Comparison of ENCODE assay signal across 29 cellular contexts in genomic region chr3:127608362-127608718, GRCh38. TPM values are rescaled to one million over a fixed set of nuclear protein-coding genes. Genes with fewer than 3 reads are reported as not detected.
DNase-seq lines count a peak whose midpoint lies in the region; ATAC-seq and TF ChIP-seq lines count a peak whose summit lies in the region.
"Had no signal": no experiment of that assay in that cellular context is flagged by ENCODE, and none has a peak within 500 bp of the region (broad histone marks: within the 10 kb centered on the region; RNA-seq: fewer than 3 reads in every experiment).

No MANE protein-coding gene starts in this region.

- no peaks in the 10 kb centered on the region for H3K9me2 ChIP-seq in Loucy (replicated peaks; ENCODE audit: low read depth, low read length)

- H3K79me2 ChIP-seq in Loucy (ENCODE audit: insufficient read depth, low read length) (peaks cover 94% of the 10 kb centered on the region), smooth muscle cell (ENCODE audit: low read depth) (no peaks in the 10 kb centered on the region)

- TF ChIP-seq POLR2A in spleen (IDR thresholded peaks at IDR 0.05) = no peak

- H3K27me3 ChIP-seq in Loucy (ENCODE audit: insufficient read depth, low read length, poor library complexity, severe bottlenecking) = no peaks in the 10 kb centered on the region
- H3K27me3 ChIP-seq in spleen (replicated peaks in 1 of 7) = no peaks in the 10 kb centered on the region
- H3K27me3 ChIP-seq in smooth muscle cell (ENCODE audit: low read depth) = no peaks in the 10 kb centered on the region
- H3K27me3 ChIP-seq: BE2C had no signal

- DNase-seq in Right ventricle myocardium inferior (ENCODE audit: missing footprints) = peak; percentile 73
- peak; percentile 27 for DNase-seq in myocyte (ENCODE audit: low read depth)
- peak; percentile 70 for DNase-seq in spleen
- DNase-seq in GM19238 (ENCODE audit: insufficient read length, low spot score) = no peak
- no peak for DNase-seq in smooth muscle cell (lab: John Stamatoyannopoulos, UW; ENCODE audit: unreplicated experiment)
- DNase-seq in GM19240 (ENCODE audit: insufficient read length, low spot score) = no peak
- DNase-seq: activated CD4-positive, alpha-beta T cell treated with anti-CD3 and anti-CD28 coated beads for 4 hours; activated effector memory CD4-positive, alpha-beta T cell treated with Interleukin-2 at 50 U/mL for 16 hours; BE2C; caudate nucleus; COR-L47; foreskin fibroblast; Kasumi-1; lower lobe of right lung; midbrain; NCI-H1436; NCI-H2081 treated with DMSO at 0.1 percent for 48 hours; retina; SIG-M5; stimulated activated CD4-positive, alpha-beta T cell treated with anti-CD3 and anti-CD28 coated beads, Interleukin-12 subunit alpha, Interleukin-12 subunit beta, amount 100 ng/mL, for 4 hours; stimulated activated CD4-positive, alpha-beta T cell treated with anti-CD3 and anti-CD28 coated beads, Interleukin-2, amount 100 ng/mL, for 48 hours; SW 1271; T-helper 9 cell; WERI-Rb-1 had no signal

- peak overlapping the region in 1 of 8 donors; percentile 73 for H3K27ac ChIP-seq in spleen
- no peak overlapping the region for H3K27ac ChIP-seq in smooth muscle cell (ENCODE audit: low read depth)
- H3K27ac ChIP-seq: lower lobe of right lung, WERI-Rb-1 had no signal

- H3K9me3 ChIP-seq in Loucy (ENCODE audit: insufficient read depth, low read depth, low read length) = no peaks in the 10 kb centered on the region
- H3K9me3 ChIP-seq in spleen = no peaks in the 10 kb centered on the region
- H3K9me3 ChIP-seq in smooth muscle cell (replicated peaks; ENCODE audit: low read depth) = no peaks in the 10 kb centered on the region
- H3K9me3 ChIP-seq: BE2C, lower lobe of right lung had no signal

- H3K9ac ChIP-seq in Loucy (ENCODE audit: low read depth, low read length, poor library complexity, severe bottlenecking) (no peak overlapping the region), smooth muscle cell (ENCODE audit: low read depth) (no peak overlapping the region)

- ATAC-seq in Right ventricle myocardium inferior = peak; percentile 70
- ATAC-seq in GM19455 (IDR thresholded peaks at IDR 0.05; ENCODE audit: unreplicated experiment) = no peak
- ATAC-seq: HepG2; lower lobe of right lung; natural killer cell treated with Interleukin-12 subunit alpha and Interleukin-12 subunit beta and Interleukin-15 and Interleukin-18, amount 100 ng/mL, for 72 hours; Panc1 had no signal

- H2AFZ ChIP-seq in Loucy (ENCODE audit: low read length) (no peak overlapping the region), smooth muscle cell (ENCODE audit: low read depth) (no peak overlapping the region)

- H4K20me1 ChIP-seq in Loucy (ENCODE audit: insufficient read depth, low read length, poor library complexity, severe bottlenecking) (peaks cover 84% of the 10 kb centered on the region), smooth muscle cell (ENCODE audit: low read depth) (no peaks in the 10 kb centered on the region)

- H3K4me3 ChIP-seq in Loucy (ENCODE audit: low read length, poor library complexity, severe bottlenecking) (no peak overlapping the region), spleen (no peak overlapping the region), smooth muscle cell (no peak overlapping the region)
- H3K4me3 ChIP-seq: lower lobe of right lung had no signal

- H3F3A ChIP-seq in Loucy (ENCODE audit: low read depth) (no peaks in the 10 kb centered on the region), smooth muscle cell (ENCODE audit: low read depth) (no peaks in the 10 kb centered on the region)

- peaks cover 29% of the 10 kb centered on the region for H3K4me1 ChIP-seq in Loucy (ENCODE audit: insufficient read depth, low read length, poor library complexity, severe bottlenecking)
- peaks cover 0 to 30% (median 3%) of the 10 kb centered on the region in 6 donors for H3K4me1 ChIP-seq in spleen
- no peaks in the 10 kb centered on the region for H3K4me1 ChIP-seq in smooth muscle cell (ENCODE audit: low read depth)
- H3K4me1 ChIP-seq: BE2C, lower lobe of right lung had no signal

- peaks cover 91% of the 10 kb centered on the region; the same call in 1 of the 2 replicates for H3K36me3 ChIP-seq in Loucy (ENCODE audit: insufficient read depth, low read length)
- peaks cover 0 to 98% (median 49%) of the 10 kb centered on the region in 6 donors for H3K36me3 ChIP-seq in spleen
- no peaks in the 10 kb centered on the region for H3K36me3 ChIP-seq in smooth muscle cell (ENCODE audit: low read depth)

- TF ChIP-seq CTCF in Loucy (conservative IDR thresholded peaks at IDR 0.05; ENCODE audit: low read length) (no peak), spleen (IDR thresholded peaks at IDR 0.05 in 8 of 11, conservative IDR thresholded peaks at IDR 0.05 in 3 of 11) (no peak), smooth muscle cell (IDR thresholded peaks at IDR 0.05; ENCODE audit: borderline replicate concordance, insufficient read depth, poor library complexity, severe bottlenecking) (no peak)

- intact Hi-C loops in Right ventricle myocardium inferior (cut with DNase I) = no loop called here
- intact Hi-C loops in spleen (cut with DNase I; ENCODE audit: low total_unique reads) = no loop called here

- H3K4me2 ChIP-seq in Loucy (ENCODE audit: low read depth, low read length, poor library complexity, severe bottlenecking) (peak overlapping the region; percentile 41), smooth muscle cell (no peak overlapping the region)

- 78 to 93% (median 84%) methylated on average over 14 of the region's 14 CpGs for WGBS in spleen, 5 donors
- WGBS in smooth muscle cell (ENCODE audit: low lambda C conversion rate) = 98% methylated on average over 14 of the region's 14 CpGs

RNA-seq across cellular contexts. Expression of gene MCM2, which starts 10.1 kb away (rescaled TPM):
- total RNA-seq in Right ventricle myocardium inferior = 6.9 TPM
- 14.8 and 14.9 TPM in 2 replicates for total RNA-seq in myocyte
- 8.8 TPM for polyA plus RNA-seq in myocyte (2012)
- 10 to 100 TPM in 6 of 7 donors, 1 to 10 TPM in 1; 7.4 to 23.5 (median 18.2) TPM for total RNA-seq in spleen
- polyA plus RNA-seq in spleen = 10 to 100 TPM in 2 of 3 donors, 1 to 10 TPM in 1; 5.5 to 14.3 (median 11.4) TPM
- 16.4 and 18.0 TPM in 2 replicates for total RNA-seq in smooth muscle cell
- 16.3 and 16.6 TPM in 2 replicates for polyA plus RNA-seq in smooth muscle cell

RNA-seq across cellular contexts. Expression of gene TPRA1, which starts 17.8 kb away (rescaled TPM):
- 21.3 TPM for total RNA-seq in Right ventricle myocardium inferior
- 41.6 and 49.1 TPM in 2 replicates for total RNA-seq in myocyte
- polyA plus RNA-seq in myocyte (2012) = 41.6 TPM
- total RNA-seq in spleen = 10 to 100 TPM; 27.2 to 42.3 (median 31.8) TPM
- polyA plus RNA-seq in spleen = 10 to 100 TPM; 16.1 to 29.6 (median 27.6) TPM
- total RNA-seq in smooth muscle cell = 21.6 and 25.9 TPM in 2 replicates
- polyA plus RNA-seq in smooth muscle cell = 33.0 and 43.5 TPM in 2 replicates

RNA-seq across cellular contexts. Expression of gene PODXL2, which starts 20.6 kb away (rescaled TPM):
- 1.4 TPM for total RNA-seq in Right ventricle myocardium inferior
- total RNA-seq in myocyte = 4.8 and 5.5 TPM in 2 replicates
- 2.9 TPM for polyA plus RNA-seq in myocyte (2012)
- total RNA-seq in spleen = 1 to 10 TPM in 6 of 7 donors, under 1 TPM in 1; 0.77 to 3.1 (median 2.5) TPM
- polyA plus RNA-seq in spleen = 1 to 10 TPM in 2 of 3 donors, under 1 TPM in 1; 0.87 to 2.7 (median 1.4) TPM
- total RNA-seq in smooth muscle cell = 4.1 and 4.2 TPM in 2 replicates
- 6.0 and 9.7 TPM in 2 replicates for polyA plus RNA-seq in smooth muscle cell

Comparison
In these comparisons a context has a peak if more than half of its experiments do, and no peak if none do; other contexts are left out.
1. DNase-seq: peak in Right ventricle myocardium inferior (single experiment), myocyte (single experiment) and spleen (single experiment); none in GM19238 (single experiment), smooth muscle cell (single experiment) and GM19240 (single experiment).